In the genomic region with DNA sequence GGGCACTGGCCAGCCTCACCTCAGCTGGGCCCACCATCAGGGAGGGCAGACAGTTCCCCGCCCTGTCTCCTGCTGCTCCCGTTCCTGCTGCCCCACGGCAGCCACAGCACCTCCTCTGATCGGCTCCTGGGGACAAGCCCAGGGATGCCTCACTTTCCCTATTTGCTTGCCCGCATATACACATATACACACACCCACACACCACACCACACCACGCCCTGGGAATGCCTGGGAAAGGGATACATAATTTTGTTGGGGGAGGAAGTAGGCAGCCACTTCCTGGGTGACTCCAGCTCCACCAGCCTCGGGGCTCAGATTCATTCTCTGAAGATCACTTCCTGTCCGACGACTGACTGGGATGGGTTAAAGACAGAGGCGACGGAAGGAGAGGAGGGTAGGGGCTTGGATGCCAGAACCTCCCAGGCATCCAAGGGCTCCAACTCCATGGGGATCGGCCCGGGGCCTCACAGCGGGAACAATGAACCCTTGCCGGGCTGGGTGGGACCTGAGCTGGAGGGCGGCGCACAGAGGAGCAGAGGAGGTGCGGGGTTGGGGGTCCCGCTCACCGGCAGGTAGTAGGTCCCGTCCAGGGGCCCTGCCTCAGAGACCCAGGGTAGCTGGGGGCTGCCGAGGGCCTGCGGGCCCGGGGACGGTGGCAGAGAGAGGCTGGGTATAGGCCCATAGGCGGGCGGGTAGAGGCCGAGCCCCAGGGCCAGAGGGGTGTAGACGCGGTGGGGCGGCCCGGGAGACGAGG, we compare ENCODE assay signal across 9 cellular contexts. TPM values are rescaled to one million over a fixed set of nuclear protein-coding genes. Genes with fewer than 3 reads are reported as not detected.
DNase-seq lines count a peak whose midpoint lies in the region; ATAC-seq and TF ChIP-seq lines count a peak whose summit lies in the region.
"Had no signal": no experiment of that assay in that cellular context is flagged by ENCODE, and none has a peak within 500 bp of the region (broad histone marks: within the 10 kb centered on the region; RNA-seq: fewer than 3 reads in every experiment).

No MANE protein-coding gene starts in this region.

- H3K4me3 ChIP-seq in OCI-LY3 (ENCODE audit: low read length) (peak overlapping the region; percentile 84), esophagus squamous epithelium (peak overlapping the region; percentile 35 to 73 (median 56)), stomach (peak overlapping the region; percentile 39 to 62 (median 51))

- H3K27ac Mint-ChIP-seq in activated CD4-positive, alpha-beta T cell treated with anti-CD3 and anti-CD28 coated beads, Interleukin-2, amount 10 ng/mL, durations not matched to agents 24 days and 14 days = peak overlapping the region; percentile 99

- H3K9me3 ChIP-seq in OCI-LY3 (ENCODE audit: insufficient read depth, low read length) (no peaks in the 10 kb centered on the region; the same call in 1 of the 2 replicates), esophagus squamous epithelium (no peaks in the 10 kb centered on the region), stomach (no peaks in the 10 kb centered on the region)

- 22 to 35% methylated on average over 15 to 17 of the region's 33 CpGs for WGBS in esophagus squamous epithelium, 2 donors
- 15 to 43% (median 30%) methylated on average over 30 to 33 of the region's 33 CpGs for WGBS in stomach, 5 donors

- peak overlapping the region; percentile 99 for H3K4me3 Mint-ChIP-seq in activated CD4-positive, alpha-beta T cell treated with anti-CD3 and anti-CD28 coated beads, Interleukin-2, amount 10 ng/mL, durations not matched to agents 24 days and 14 days

- H4K20me1 ChIP-seq in OCI-LY3 (ENCODE audit: insufficient read depth, low read length) = no peaks in the 10 kb centered on the region

- TF ChIP-seq POLR2A in esophagus squamous epithelium (IDR thresholded peaks at IDR 0.05) (no peak), stomach (IDR thresholded peaks at IDR 0.05) (no peak)

- intact Hi-C loops in activated CD4-positive, alpha-beta T cell treated with anti-CD3 and anti-CD28 coated beads, Interleukin-2, amount 10 ng/mL, durations not matched to agents 24 days and 14 days (cut with micrococcal nuclease) = loop anchor here (1.0 to 5.0 kb wide), 6 partner anchors 13 to 927 kb away; partner anchors contain the start of genes EGR1, PAIP2 and SPATA24
- intact Hi-C loops in esophagus squamous epithelium (cut with DNase I) = loop anchor here (5.0 kb wide), 1 partner anchor 49 kb away; the partner anchor contains the start of gene PAIP2
- intact Hi-C loops in stomach (cut with DNase I; ENCODE audit: low total_unique reads) = no loop called here

- H3K36me3 Mint-ChIP-seq in activated CD4-positive, alpha-beta T cell treated with anti-CD3 and anti-CD28 coated beads, Interleukin-2, amount 10 ng/mL, durations not matched to agents 24 days and 14 days (ENCODE audit: low read depth) = peaks cover 12% of the 10 kb centered on the region

- H3K27me3 Mint-ChIP-seq in activated CD4-positive, alpha-beta T cell treated with anti-CD3 and anti-CD28 coated beads, Interleukin-2, amount 10 ng/mL, durations not matched to agents 24 days and 14 days = no peaks in the 10 kb centered on the region

- peak overlapping the region; percentile 86 for H3K9ac ChIP-seq in OCI-LY3 (ENCODE audit: low read length)

- DNase-seq in activated CD4-positive, alpha-beta T cell treated with anti-CD3 and anti-CD28 coated beads, Interleukin-2, amount 10 ng/mL, durations not matched to agents 24 days and 14 days = peak; percentile 82
- no peak for DNase-seq in activated CD4-positive, alpha-beta T cell treated with anti-CD3 and anti-CD28 coated beads, Interleukin-2, amount 50 U/mL, for 1 hour
- no peak for DNase-seq in esophagus squamous epithelium (lab: John Stamatoyannopoulos, UW)
- DNase-seq in stomach = no peak
- no peak for DNase-seq in kidney glomerular epithelial cell (lab: John Stamatoyannopoulos, UW)
- no peak for DNase-seq in inferior parietal cortex (ENCODE audit: extremely low spot score)

- H3K4me2 ChIP-seq in OCI-LY3 (ENCODE audit: low read length) = peak overlapping the region; percentile 92

- peak overlapping the region; percentile 51; the same call in 1 of the 2 replicates for H2AFZ ChIP-seq in OCI-LY3 (ENCODE audit: low read depth, low read length)

- TF ChIP-seq CTCF in OCI-LY3 (IDR thresholded peaks at IDR 0.05; ENCODE audit: low read depth, low read length) (no peak), esophagus squamous epithelium (IDR thresholded peaks at IDR 0.05) (no peak), stomach (IDR thresholded peaks at IDR 0.05) (no peak)

- TF ChIP-seq EP300 in stomach (IDR thresholded peaks at IDR 0.05) = no peak

- peaks cover 2% of the 10 kb centered on the region for H3K36me3 ChIP-seq in OCI-LY3 (replicated peaks; ENCODE audit: low read depth, low read length)
- no peaks in the 10 kb centered on the region for H3K36me3 ChIP-seq in esophagus squamous epithelium
- no peaks in the 10 kb centered on the region for H3K36me3 ChIP-seq in stomach

- H3K27ac ChIP-seq in OCI-LY3 (ENCODE audit: low read length) (peak overlapping the region; percentile 57), esophagus squamous epithelium (peak overlapping the region; percentile 26 to 80 (median 56)), stomach (peak overlapping the region; percentile 49 to 78 (median 71))

- no peak for ATAC-seq in GM18858 (IDR thresholded peaks at IDR 0.05; ENCODE audit: unreplicated experiment)

- no peaks in the 10 kb centered on the region for H3K9me3 Mint-ChIP-seq in activated CD4-positive, alpha-beta T cell treated with anti-CD3 and anti-CD28 coated beads, Interleukin-2, amount 10 ng/mL, durations not matched to agents 24 days and 14 days

- H3K27me3 ChIP-seq in OCI-LY3 (ENCODE audit: low read depth, low read length) (no peaks in the 10 kb centered on the region), esophagus squamous epithelium (peaks cover 0 to 38% (median 0%) of the 10 kb centered on the region in 4 donors), stomach (peaks cover 0 to 42% (median 0%) of the 10 kb centered on the region in 3 donors)

- H3K79me2 ChIP-seq in OCI-LY3 (ENCODE audit: low read length) = peaks cover 10% of the 10 kb centered on the region

- H3K4me1 ChIP-seq in OCI-LY3 (ENCODE audit: low read length) = peaks cover 41% of the 10 kb centered on the region
- peaks cover 42 to 77% (median 45%) of the 10 kb centered on the region in 3 donors for H3K4me1 ChIP-seq in esophagus squamous epithelium
- peaks cover 29 to 73% (median 64%) of the 10 kb centered on the region in 4 donors for H3K4me1 ChIP-seq in stomach

- H3K4me1 Mint-ChIP-seq in activated CD4-positive, alpha-beta T cell treated with anti-CD3 and anti-CD28 coated beads, Interleukin-2, amount 10 ng/mL, durations not matched to agents 24 days and 14 days = peaks cover 51% of the 10 kb centered on the region

RNA-seq across cellular contexts. Expression of gene MZB1, which starts 2.0 kb away (rescaled TPM):
- total RNA-seq in activated CD4-positive, alpha-beta T cell treated with anti-CD3 and anti-CD28 coated beads, Interleukin-2, amount 10 ng/mL, durations not matched to agents 24 days and 14 days = 28.3 and 29.1 TPM in 2 replicates
- total RNA-seq in esophagus squamous epithelium = 10 to 100 TPM in 1 of 4 donors, 1 to 10 TPM in 1, under 1 TPM in 2; 0.49 to 11.0 (median 2.0) TPM
- total RNA-seq in stomach = 10 to 100 TPM in 1 of 5 donors, 1 to 10 TPM in 3, not detected in 1; 1.1 to 15.8 (median 1.5) TPM
- polyA plus RNA-seq in stomach = 10 to 100 TPM in 2 of 3 donors, 1 to 10 TPM in 1; 7.6 to 14.1 (median 11.1) TPM
- polyA plus RNA-seq: BJ had no signal

RNA-seq across cellular contexts. Expression of gene PROB1, which starts 3.2 kb away (rescaled TPM):
- 8.4 and 9.2 TPM in 2 replicates for total RNA-seq in activated CD4-positive, alpha-beta T cell treated with anti-CD3 and anti-CD28 coated beads, Interleukin-2, amount 10 ng/mL, durations not matched to agents 24 days and 14 days
- total RNA-seq in esophagus squamous epithelium (1 to 10 TPM in 3 of 4 donors, under 1 TPM in 1; 0.95 to 1.8 (median 1.0) TPM), stomach (under 1 TPM in 2 of 5 donors, not detected in 3; 0.73 to 0.89 TPM)
- polyA plus RNA-seq in stomach = under 1 TPM; 0.55 to 0.76 (median 0.56) TPM

RNA-seq across cellular contexts. Expression of gene SLC23A1, which starts 8.7 kb away (rescaled TPM):
- total RNA-seq in activated CD4-positive, alpha-beta T cell treated with anti-CD3 and anti-CD28 coated beads, Interleukin-2, amount 10 ng/mL, durations not matched to agents 24 days and 14 days = 1.8 and 2.1 TPM in 2 replicates
- 1 to 10 TPM in 1 of 4 donors, not detected in 3; 6.4 TPM for total RNA-seq in esophagus squamous epithelium
- total RNA-seq in stomach = under 1 TPM in 1 of 5 donors, not detected in 4; 0.37 TPM
- not detected for polyA plus RNA-seq in stomach
- polyA plus RNA-seq: BJ had no signal

RNA-seq across cellular contexts. Expression of gene SPATA24, which starts 12.1 kb away (rescaled TPM):
- 4.2 TPM in 2 replicates for total RNA-seq in activated CD4-positive, alpha-beta T cell treated with anti-CD3 and anti-CD28 coated beads, Interleukin-2, amount 10 ng/mL, durations not matched to agents 24 days and 14 days
- total RNA-seq in esophagus squamous epithelium (1 to 10 TPM; 1.5 to 5.9 (median 5.5) TPM), stomach (1 to 10 TPM in 1 of 5 donors, under 1 TPM in 1, not detected in 3; 0.92 to 3.6 TPM)
- 10 to 100 TPM in 1 of 3 donors, 1 to 10 TPM in 2; 5.4 to 10.1 (median 8.6) TPM for polyA plus RNA-seq in stomach

RNA-seq across cellular contexts. Expression of gene DNAJC18, which starts 47.6 kb away (rescaled TPM):
- 34.2 and 38.6 TPM in 2 replicates for total RNA-seq in activated CD4-positive, alpha-beta T cell treated with anti-CD3 and anti-CD28 coated beads, Interleukin-2, amount 10 ng/mL, durations not matched to agents 24 days and 14 days
- total RNA-seq in esophagus squamous epithelium = 1 to 10 TPM in 3 of 4 donors, under 1 TPM in 1; 0.53 to 6.9 (median 3.9) TPM
- total RNA-seq in stomach = 10 to 100 TPM in 1 of 5 donors, 1 to 10 TPM in 1, under 1 TPM in 2, not detected in 1; under 0.01 to 12.1 (median 1.6) TPM
- polyA plus RNA-seq in stomach = 1 to 10 TPM; 1.8 to 4.1 (median 2.7) TPM
